Comparison of ENCODE assay signal across 1 cellular context in the genomic region with DNA sequence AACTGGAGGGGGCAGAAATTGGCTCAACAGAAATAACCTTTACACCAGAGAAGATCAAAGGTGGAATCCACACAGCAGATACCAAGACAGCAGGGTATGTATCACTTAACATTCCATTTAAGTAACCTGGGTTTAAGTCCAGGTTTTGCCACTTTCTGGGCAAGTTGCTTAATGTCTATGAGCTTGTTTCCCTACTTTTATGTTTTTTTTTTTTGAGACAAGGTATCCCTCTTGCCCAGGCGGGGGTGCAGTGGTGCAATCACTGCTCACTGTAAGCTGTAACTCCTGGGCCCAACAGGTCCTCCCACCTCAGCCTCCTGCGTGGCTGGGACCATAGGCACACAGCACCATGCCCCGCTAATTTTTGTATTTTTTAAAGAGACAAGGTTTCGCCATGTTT.
TF ChIP-seq lines count a peak whose summit lies in the region.

No MANE protein-coding gene starts in this region.

TF ChIP-seq in HepG2, 621 proteins besides CTCF, POLR2A, EP300 and RAD21 (continued from another document):
- TF ChIP-seq SMC3 (IDR thresholded peaks at IDR 0.05; ENCODE audit: low read length), result no peak
- TF ChIP-seq, protein P1, sequence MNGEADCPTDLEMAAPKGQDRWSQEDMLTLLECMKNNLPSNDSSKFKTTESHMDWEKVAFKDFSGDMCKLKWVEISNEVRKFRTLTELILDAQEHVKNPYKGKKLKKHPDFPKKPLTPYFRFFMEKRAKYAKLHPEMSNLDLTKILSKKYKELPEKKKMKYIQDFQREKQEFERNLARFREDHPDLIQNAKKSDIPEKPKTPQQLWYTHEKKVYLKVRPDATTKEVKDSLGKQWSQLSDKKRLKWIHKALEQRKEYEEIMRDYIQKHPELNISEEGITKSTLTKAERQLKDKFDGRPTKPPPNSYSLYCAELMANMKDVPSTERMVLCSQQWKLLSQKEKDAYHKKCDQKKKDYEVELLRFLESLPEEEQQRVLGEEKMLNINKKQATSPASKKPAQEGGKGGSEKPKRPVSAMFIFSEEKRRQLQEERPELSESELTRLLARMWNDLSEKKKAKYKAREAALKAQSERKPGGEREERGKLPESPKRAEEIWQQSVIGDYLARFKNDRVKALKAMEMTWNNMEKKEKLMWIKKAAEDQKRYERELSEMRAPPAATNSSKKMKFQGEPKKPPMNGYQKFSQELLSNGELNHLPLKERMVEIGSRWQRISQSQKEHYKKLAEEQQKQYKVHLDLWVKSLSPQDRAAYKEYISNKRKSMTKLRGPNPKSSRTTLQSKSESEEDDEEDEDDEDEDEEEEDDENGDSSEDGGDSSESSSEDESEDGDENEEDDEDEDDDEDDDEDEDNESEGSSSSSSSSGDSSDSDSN (CRISPR knock-in tag; IDR thresholded peaks at IDR 0.05), result no peak
- peak; percentile 27; the same call in 1 of the 2 replicates for TF ChIP-seq HNF4A (CRISPR knock-in tag; IDR thresholded peaks at IDR 0.05)
- TF ChIP-seq, protein P2, sequence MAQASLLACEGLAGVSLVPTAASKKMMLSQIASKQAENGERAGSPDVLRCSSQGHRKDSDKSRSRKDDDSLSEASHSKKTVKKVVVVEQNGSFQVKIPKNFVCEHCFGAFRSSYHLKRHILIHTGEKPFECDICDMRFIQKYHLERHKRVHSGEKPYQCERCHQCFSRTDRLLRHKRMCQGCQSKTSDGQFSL (CRISPR knock-in tag; IDR thresholded peaks at IDR 0.05), result peak; percentile 58; the same call in 1 of the 2 replicates
- TF ChIP-seq EEA1 (CRISPR knock-in tag; IDR thresholded peaks at IDR 0.05; ENCODE audit: borderline replicate concordance), result no peak
- 0 out of 2 replicates have a peak, but pooled peaks have one; percentile 22 for TF ChIP-seq CEBPG (CRISPR knock-in tag; IDR thresholded peaks at IDR 0.05)
- TF ChIP-seq, protein P3, sequence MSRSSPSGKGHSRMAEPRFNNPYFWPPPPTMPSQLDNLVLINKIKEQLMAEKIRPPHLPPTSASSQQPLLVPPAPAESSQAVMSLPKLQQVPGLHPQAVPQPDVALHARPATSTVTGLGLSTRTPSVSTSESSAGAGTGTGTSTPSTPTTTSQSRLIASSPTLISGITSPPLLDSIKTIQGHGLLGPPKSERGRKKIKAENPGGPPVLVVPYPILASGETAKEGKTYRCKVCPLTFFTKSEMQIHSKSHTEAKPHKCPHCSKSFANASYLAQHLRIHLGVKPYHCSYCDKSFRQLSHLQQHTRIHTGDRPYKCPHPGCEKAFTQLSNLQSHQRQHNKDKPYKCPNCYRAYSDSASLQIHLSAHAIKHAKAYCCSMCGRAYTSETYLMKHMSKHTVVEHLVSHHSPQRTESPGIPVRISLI (CRISPR knock-in tag; IDR thresholded peaks at IDR 0.05; ENCODE audit: borderline replicate concordance), result no peak; the same call in 1 of the 2 replicates
- TF ChIP-seq, protein P4, sequence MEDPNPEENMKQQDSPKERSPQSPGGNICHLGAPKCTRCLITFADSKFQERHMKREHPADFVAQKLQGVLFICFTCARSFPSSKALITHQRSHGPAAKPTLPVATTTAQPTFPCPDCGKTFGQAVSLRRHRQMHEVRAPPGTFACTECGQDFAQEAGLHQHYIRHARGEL (CRISPR knock-in tag; IDR thresholded peaks at IDR 0.05), result no peak
- TF ChIP-seq, protein P5, sequence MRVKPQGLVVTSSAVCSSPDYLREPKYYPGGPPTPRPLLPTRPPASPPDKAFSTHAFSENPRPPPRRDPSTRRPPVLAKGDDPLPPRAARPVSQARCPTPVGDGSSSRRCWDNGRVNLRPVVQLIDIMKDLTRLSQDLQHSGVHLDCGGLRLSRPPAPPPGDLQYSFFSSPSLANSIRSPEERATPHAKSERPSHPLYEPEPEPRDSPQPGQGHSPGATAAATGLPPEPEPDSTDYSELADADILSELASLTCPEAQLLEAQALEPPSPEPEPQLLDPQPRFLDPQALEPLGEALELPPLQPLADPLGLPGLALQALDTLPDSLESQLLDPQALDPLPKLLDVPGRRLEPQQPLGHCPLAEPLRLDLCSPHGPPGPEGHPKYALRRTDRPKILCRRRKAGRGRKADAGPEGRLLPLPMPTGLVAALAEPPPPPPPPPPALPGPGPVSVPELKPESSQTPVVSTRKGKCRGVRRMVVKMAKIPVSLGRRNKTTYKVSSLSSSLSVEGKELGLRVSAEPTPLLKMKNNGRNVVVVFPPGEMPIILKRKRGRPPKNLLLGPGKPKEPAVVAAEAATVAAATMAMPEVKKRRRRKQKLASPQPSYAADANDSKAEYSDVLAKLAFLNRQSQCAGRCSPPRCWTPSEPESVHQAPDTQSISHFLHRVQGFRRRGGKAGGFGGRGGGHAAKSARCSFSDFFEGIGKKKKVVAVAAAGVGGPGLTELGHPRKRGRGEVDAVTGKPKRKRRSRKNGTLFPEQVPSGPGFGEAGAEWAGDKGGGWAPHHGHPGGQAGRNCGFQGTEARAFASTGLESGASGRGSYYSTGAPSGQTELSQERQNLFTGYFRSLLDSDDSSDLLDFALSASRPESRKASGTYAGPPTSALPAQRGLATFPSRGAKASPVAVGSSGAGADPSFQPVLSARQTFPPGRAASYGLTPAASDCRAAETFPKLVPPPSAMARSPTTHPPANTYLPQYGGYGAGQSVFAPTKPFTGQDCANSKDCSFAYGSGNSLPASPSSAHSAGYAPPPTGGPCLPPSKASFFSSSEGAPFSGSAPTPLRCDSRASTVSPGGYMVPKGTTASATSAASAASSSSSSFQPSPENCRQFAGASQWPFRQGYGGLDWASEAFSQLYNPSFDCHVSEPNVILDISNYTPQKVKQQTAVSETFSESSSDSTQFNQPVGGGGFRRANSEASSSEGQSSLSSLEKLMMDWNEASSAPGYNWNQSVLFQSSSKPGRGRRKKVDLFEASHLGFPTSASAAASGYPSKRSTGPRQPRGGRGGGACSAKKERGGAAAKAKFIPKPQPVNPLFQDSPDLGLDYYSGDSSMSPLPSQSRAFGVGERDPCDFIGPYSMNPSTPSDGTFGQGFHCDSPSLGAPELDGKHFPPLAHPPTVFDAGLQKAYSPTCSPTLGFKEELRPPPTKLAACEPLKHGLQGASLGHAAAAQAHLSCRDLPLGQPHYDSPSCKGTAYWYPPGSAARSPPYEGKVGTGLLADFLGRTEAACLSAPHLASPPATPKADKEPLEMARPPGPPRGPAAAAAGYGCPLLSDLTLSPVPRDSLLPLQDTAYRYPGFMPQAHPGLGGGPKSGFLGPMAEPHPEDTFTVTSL (CRISPR knock-in tag; IDR thresholded peaks at IDR 0.05; ENCODE audit: borderline replicate concordance), result no peak
- TF ChIP-seq NFIC (IDR thresholded peaks at IDR 0.05; ENCODE audit: low read length), result no peak
